ENCODE assay signal across 18 cellular contexts in the genomic region with DNA sequence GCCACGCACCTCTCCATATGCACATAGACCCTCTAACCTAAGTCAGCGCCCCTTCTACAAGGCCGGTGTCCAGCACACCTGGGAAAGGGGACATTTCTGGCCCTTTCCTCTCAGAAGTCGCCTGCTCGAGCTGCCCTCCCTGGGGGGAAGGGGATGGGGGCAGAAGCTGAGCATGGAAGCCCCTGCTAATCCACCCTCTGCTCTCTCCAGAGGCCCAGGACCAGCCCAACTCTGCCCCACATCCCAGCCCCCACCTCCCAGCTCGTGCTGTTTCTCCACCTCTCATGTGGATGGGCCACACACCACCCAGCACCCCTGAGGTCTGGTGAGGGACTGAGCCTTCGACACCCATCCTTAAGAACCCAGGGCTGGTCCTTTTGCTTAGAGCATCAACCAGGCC. TPM values are rescaled to one million over a fixed set of nuclear protein-coding genes. Genes with fewer than 3 reads are reported as not detected.
DNase-seq lines count a peak whose midpoint lies in the region; ATAC-seq, FAIRE-seq and TF ChIP-seq lines count a peak whose summit lies in the region.
"Had no signal": no experiment of that assay in that cellular context is flagged by ENCODE, and none has a peak within 500 bp of the region (broad histone marks: within the 10 kb centered on the region; RNA-seq: fewer than 3 reads in every experiment).

No MANE protein-coding gene starts in this region.

- DNase-seq in activated CD8-positive, alpha-beta memory T cell treated with anti-CD3 and anti-CD28 coated beads, Interleukin-2, amount 10 ng/mL, durations not matched to agents 7 days and 5 days = no peak
- no peak for DNase-seq in activated CD8-positive, alpha-beta memory T cell treated with anti-CD3 and anti-CD28 coated beads, Interleukin-2, amount 50 U/mL, for 4 hours
- no peak for DNase-seq in activated naive CD8-positive, alpha-beta T cell treated with anti-CD3 and anti-CD28 coated beads, Interleukin-2, amount 50 U/mL, for 24 hours
- DNase-seq in memory B cell (ENCODE audit: low spot score in 2 of 2) (no peak), substantia nigra (lab: John Stamatoyannopoulos, UW) (no peak), OCI-M1 (lab: John Stamatoyannopoulos, UW) (no peak), Ammon's horn (ENCODE audit: low spot score) (no peak), GM12892 (ENCODE audit: insufficient read length) (no peak)
- DNase-seq: activated CD8-positive, alpha-beta memory T cell treated with anti-CD3 and anti-CD28 coated beads, Interleukin-2, amount 50 U/mL, for 48 hours; anterior cingulate cortex; DMS153; MM.1S; mucosa of descending colon; NCI-H2107; stimulated activated CD4-positive, alpha-beta T cell treated with anti-CD3 and anti-CD28 coated beads, Interleukin-4, amount 100 ng/mL, for 4 hours; stimulated activated naive CD4-positive, alpha-beta T cell treated with Interleukin-2 at 50 U/mL for 16 hours had no signal

- H3K36me3 Mint-ChIP-seq in activated CD8-positive, alpha-beta memory T cell treated with anti-CD3 and anti-CD28 coated beads, Interleukin-2, amount 10 ng/mL, durations not matched to agents 7 days and 5 days = peaks cover 28% of the 10 kb centered on the region
- peaks cover 44% of the 10 kb centered on the region for H3K36me3 Mint-ChIP-seq in activated naive CD8-positive, alpha-beta T cell treated with anti-CD3 and anti-CD28 coated beads, Interleukin-2, amount 50 U/mL, for 24 hours (ENCODE audit: low read depth)
- H3K36me3 Mint-ChIP-seq in memory B cell = peaks cover 4% of the 10 kb centered on the region

- H3K4me3 Mint-ChIP-seq in activated CD8-positive, alpha-beta memory T cell treated with anti-CD3 and anti-CD28 coated beads, Interleukin-2, amount 10 ng/mL, durations not matched to agents 7 days and 5 days = no peak overlapping the region
- H3K4me3 Mint-ChIP-seq in activated naive CD8-positive, alpha-beta T cell treated with anti-CD3 and anti-CD28 coated beads, Interleukin-2, amount 50 U/mL, for 24 hours = no peak overlapping the region
- no peak overlapping the region for H3K4me3 Mint-ChIP-seq in memory B cell

- peaks cover 59% of the 10 kb centered on the region for H3K4me1 Mint-ChIP-seq in activated CD8-positive, alpha-beta memory T cell treated with anti-CD3 and anti-CD28 coated beads, Interleukin-2, amount 10 ng/mL, durations not matched to agents 7 days and 5 days
- H3K4me1 Mint-ChIP-seq in activated naive CD8-positive, alpha-beta T cell treated with anti-CD3 and anti-CD28 coated beads, Interleukin-2, amount 50 U/mL, for 24 hours = peaks cover 89% of the 10 kb centered on the region
- H3K4me1 Mint-ChIP-seq in memory B cell = peaks cover 60% of the 10 kb centered on the region

- CTCF ChIA-PET in activated CD8-positive, alpha-beta memory T cell treated with anti-CD3 and anti-CD28 coated beads, Interleukin-2, amount 10 ng/mL, durations not matched to agents 7 days and 5 days (lab: Charles Lee) = interaction anchor here (1.0 to 2.6 kb wide), 2 partner anchors 19 to 57 kb away, joined by 4 to 18 read pairs; no protein-coding TSS in a partner anchor

- no peak for FAIRE-seq in GM12892 (lab: Jason Lieb, UNC)

- peak overlapping the region; percentile 64 for H3K27ac ChIP-seq in substantia nigra (ENCODE audit: low read depth, low read length, poor library complexity, severe bottlenecking)
- H3K27ac ChIP-seq: SJSA1 had no signal

- no peaks in the 10 kb centered on the region for H3K9me3 Mint-ChIP-seq in activated CD8-positive, alpha-beta memory T cell treated with anti-CD3 and anti-CD28 coated beads, Interleukin-2, amount 10 ng/mL, durations not matched to agents 7 days and 5 days (ENCODE audit: low read depth)
- no peaks in the 10 kb centered on the region for H3K9me3 Mint-ChIP-seq in activated naive CD8-positive, alpha-beta T cell treated with anti-CD3 and anti-CD28 coated beads, Interleukin-2, amount 50 U/mL, for 24 hours
- no peaks in the 10 kb centered on the region for H3K9me3 Mint-ChIP-seq in memory B cell

- no peaks in the 10 kb centered on the region for H3K27me3 Mint-ChIP-seq in activated CD8-positive, alpha-beta memory T cell treated with anti-CD3 and anti-CD28 coated beads, Interleukin-2, amount 10 ng/mL, durations not matched to agents 7 days and 5 days
- peaks cover 1% of the 10 kb centered on the region for H3K27me3 Mint-ChIP-seq in activated naive CD8-positive, alpha-beta T cell treated with anti-CD3 and anti-CD28 coated beads, Interleukin-2, amount 50 U/mL, for 24 hours
- no peaks in the 10 kb centered on the region for H3K27me3 Mint-ChIP-seq in memory B cell

- H3K27ac Mint-ChIP-seq in activated CD8-positive, alpha-beta memory T cell treated with anti-CD3 and anti-CD28 coated beads, Interleukin-2, amount 10 ng/mL, durations not matched to agents 7 days and 5 days = peak overlapping the region; percentile 40
- peak overlapping the region; percentile 62 for H3K27ac Mint-ChIP-seq in activated naive CD8-positive, alpha-beta T cell treated with anti-CD3 and anti-CD28 coated beads, Interleukin-2, amount 50 U/mL, for 24 hours
- H3K27ac Mint-ChIP-seq in memory B cell = peak overlapping the region; percentile 68

- no peak for ATAC-seq in activated CD8-positive, alpha-beta memory T cell treated with anti-CD3 and anti-CD28 coated beads, Interleukin-2, amount 10 ng/mL, durations not matched to agents 7 days and 5 days
- ATAC-seq in activated naive CD8-positive, alpha-beta T cell treated with anti-CD3 and anti-CD28 coated beads, Interleukin-2, amount 50 U/mL, for 24 hours = no peak
- no peak for ATAC-seq in memory B cell (ENCODE audit: low read depth)
- ATAC-seq: mucosa of descending colon had no signal

- no peak for TF ChIP-seq POLR2A in GM12892 (IDR thresholded peaks at IDR 0.05; ENCODE audit: low read depth, low read length)

RNA-seq across cellular contexts. Expression of a gene that starts 14.8 kb away (rescaled TPM):
- 100 to 1,000 TPM; 294 to 370 TPM for total RNA-seq in activated CD8-positive, alpha-beta memory T cell treated with anti-CD3 and anti-CD28 coated beads, Interleukin-2, amount 10 ng/mL, durations not matched to agents 7 days and 5 days
- 24.1 TPM for polyA plus RNA-seq in GM12892 (2012; ENCODE audit: missing spikeins)
- total RNA-seq: A673 had no signal

RNA-seq across cellular contexts. Expression of a gene that starts 48.3 kb away (rescaled TPM):
- 10 to 100 TPM; 34.6 to 38.3 TPM for total RNA-seq in activated CD8-positive, alpha-beta memory T cell treated with anti-CD3 and anti-CD28 coated beads, Interleukin-2, amount 10 ng/mL, durations not matched to agents 7 days and 5 days
- polyA plus RNA-seq in GM12892 (2012; ENCODE audit: missing spikeins) = 6.5 TPM
